ENCODE assay signal across 8 cellular contexts in genomic region chr13:60396783-60397692, GRCh38. TPM values are rescaled to one million over a fixed set of nuclear protein-coding genes. Genes with fewer than 3 reads are reported as not detected.
DNase-seq lines count a peak whose midpoint lies in the region; ATAC-seq and TF ChIP-seq lines count a peak whose summit lies in the region.

TDRD3 (plus strand) TSS chr13:60397220; CDS start chr13:60397365, 145 bp downstream.

- peak within 1 kb of the TSS; percentile 98 for H3K9ac ChIP-seq in BLaER1
- H3K9ac ChIP-seq in colonic mucosa (ENCODE audit: low read depth in 2 of 2, low read length in 2 of 2), result peak within 1 kb of the TSS; percentile 79 to 95

- H3K27ac ChIP-seq in BLaER1 (peak within 1 kb of the TSS; percentile 98), colonic mucosa (peak within 1 kb of the TSS; percentile 97)

- H3K4me1 ChIP-seq in BLaER1 (peaks cover 24% of the 10 kb centered on the region), colonic mucosa (peaks cover 7% of the 10 kb centered on the region)

- H3K36me3 ChIP-seq in BLaER1, result no peaks in the 10 kb centered on the region
- H3K36me3 ChIP-seq in colonic mucosa, result no peaks in the 10 kb centered on the region

- H3K27me3 ChIP-seq in BLaER1 (no peaks in the 10 kb centered on the region), colonic mucosa (no peaks in the 10 kb centered on the region)

- H3K9me3 ChIP-seq in BLaER1 (no peaks in the 10 kb centered on the region), colonic mucosa (no peaks in the 10 kb centered on the region)

- peak within 1 kb of the TSS; percentile 88 for H3K4me2 ChIP-seq in BLaER1

- peak; percentile 62 for ATAC-seq in HG03432 (IDR thresholded peaks at IDR 0.05; ENCODE audit: unreplicated experiment)
- peak; percentile 72 for ATAC-seq in left colon

- DNase-seq in NCI-H510A treated with DMSO at 0.1 percent for 48 hours (lab: John Stamatoyannopoulos, UW) (peak; percentile 10), colonic mucosa (peak; percentile 87), left colon (peak; percentile 85 to 87)
- peak; percentile 86 for DNase-seq in activated CD4-positive, alpha-beta T cell treated with anti-CD3 and anti-CD28 coated beads for 48 hours
- DNase-seq in stimulated activated CD4-positive, alpha-beta T cell treated with anti-CD3 and anti-CD28 coated beads, Interleukin-1b, Interleukin-23, amount 100 ng/mL, for 48 hours, result peak; percentile 84

- TF ChIP-seq CTCF in colonic mucosa (IDR thresholded peaks at IDR 0.05), result peak; percentile 81

- peak within 1 kb of the TSS; percentile 83 for H3K4me3 ChIP-seq in BLaER1
- peak within 1 kb of the TSS; percentile 45 for H3K4me3 ChIP-seq in colonic mucosa

- H4K20me1 ChIP-seq in BLaER1, result no peaks in the 10 kb centered on the region

- intact Hi-C loops in colonic mucosa (cut with DNase I) (no loop called here), left colon (cut with DNase I, micrococcal nuclease) (no loop called here)

- TF ChIP-seq POLR2A in GM19193 (IDR thresholded peaks at IDR 0.05; ENCODE audit: extremely low read depth, insufficient read depth, insufficient read length), result peak; percentile 76

RNA-seq across cellular contexts. Expression of gene TDRD3, which starts in this region (rescaled TPM):
- total RNA-seq in colonic mucosa, result 10 to 100 TPM; 21.0 to 25.9 TPM
- total RNA-seq in left colon, result 10 to 100 TPM; 31.0 to 31.9 TPM

Comparison
In these comparisons a context has a peak if more than half of its experiments do, and no peak if none do; other contexts are left out.
1. Peak in every context shown above with its lines: DNase-seq, ATAC-seq, H3K4me3 ChIP-seq and H3K27ac ChIP-seq.
2. DNase-seq: peak in every context shown above with its lines; median percentile 87 in colonic mucosa; 86 in activated CD4-positive, alpha-beta T cell treated with anti-CD3 and anti-CD28 coated beads for 48 hours; 86 in left colon; 84 in stimulated activated CD4-positive, alpha-beta T cell treated with anti-CD3 and anti-CD28 coated beads, Interleukin-1b, Interleukin-23, amount 100 ng/mL, for 48 hours; 10 in NCI-H510A treated with DMSO at 0.1 percent for 48 hours.